In the genomic region with DNA sequence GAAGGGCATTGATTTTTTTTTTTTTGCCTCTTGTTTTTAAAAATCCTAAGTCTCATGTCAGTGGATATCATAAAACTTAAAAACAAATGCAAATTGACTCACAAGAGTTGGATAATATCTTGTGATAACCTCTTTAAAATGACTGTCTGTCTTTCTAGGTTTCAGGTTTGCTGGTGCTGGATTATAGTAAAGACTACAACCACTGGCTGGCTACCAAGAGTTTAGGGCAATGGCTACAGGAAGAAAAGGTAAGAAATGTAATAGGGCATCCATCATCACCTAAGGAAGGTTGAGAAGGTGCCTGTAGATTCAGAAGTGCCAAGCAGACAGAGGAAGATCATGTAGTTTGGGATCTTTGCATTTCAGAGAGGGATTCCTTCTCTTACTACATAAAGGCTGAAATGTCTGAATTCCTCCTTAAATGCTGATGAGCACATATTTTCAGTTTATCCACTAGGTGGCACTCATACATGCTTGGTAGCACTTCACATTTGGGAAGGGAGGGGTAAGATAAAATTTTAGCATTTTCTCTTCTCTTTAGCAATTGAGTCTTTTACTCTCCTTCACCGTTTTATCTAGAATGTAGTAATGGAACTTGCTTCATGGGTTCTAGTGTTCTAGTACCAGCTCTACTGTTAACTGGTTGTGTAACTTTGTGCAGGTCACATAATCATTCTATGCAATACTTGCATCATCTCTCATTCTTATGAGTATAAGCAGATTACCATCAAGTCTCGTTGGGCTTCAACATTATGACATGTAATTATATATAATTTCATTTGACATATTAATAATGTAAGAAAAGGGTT, we compare ENCODE assay signal across 1 cellular context.
TF ChIP-seq lines count a peak whose summit lies in the region.

No MANE protein-coding gene starts in this region.

TF ChIP-seq in HepG2, 621 proteins besides CTCF, POLR2A, EP300 and RAD21 (continued from another document and continues in another):
- TF ChIP-seq, protein P1, sequence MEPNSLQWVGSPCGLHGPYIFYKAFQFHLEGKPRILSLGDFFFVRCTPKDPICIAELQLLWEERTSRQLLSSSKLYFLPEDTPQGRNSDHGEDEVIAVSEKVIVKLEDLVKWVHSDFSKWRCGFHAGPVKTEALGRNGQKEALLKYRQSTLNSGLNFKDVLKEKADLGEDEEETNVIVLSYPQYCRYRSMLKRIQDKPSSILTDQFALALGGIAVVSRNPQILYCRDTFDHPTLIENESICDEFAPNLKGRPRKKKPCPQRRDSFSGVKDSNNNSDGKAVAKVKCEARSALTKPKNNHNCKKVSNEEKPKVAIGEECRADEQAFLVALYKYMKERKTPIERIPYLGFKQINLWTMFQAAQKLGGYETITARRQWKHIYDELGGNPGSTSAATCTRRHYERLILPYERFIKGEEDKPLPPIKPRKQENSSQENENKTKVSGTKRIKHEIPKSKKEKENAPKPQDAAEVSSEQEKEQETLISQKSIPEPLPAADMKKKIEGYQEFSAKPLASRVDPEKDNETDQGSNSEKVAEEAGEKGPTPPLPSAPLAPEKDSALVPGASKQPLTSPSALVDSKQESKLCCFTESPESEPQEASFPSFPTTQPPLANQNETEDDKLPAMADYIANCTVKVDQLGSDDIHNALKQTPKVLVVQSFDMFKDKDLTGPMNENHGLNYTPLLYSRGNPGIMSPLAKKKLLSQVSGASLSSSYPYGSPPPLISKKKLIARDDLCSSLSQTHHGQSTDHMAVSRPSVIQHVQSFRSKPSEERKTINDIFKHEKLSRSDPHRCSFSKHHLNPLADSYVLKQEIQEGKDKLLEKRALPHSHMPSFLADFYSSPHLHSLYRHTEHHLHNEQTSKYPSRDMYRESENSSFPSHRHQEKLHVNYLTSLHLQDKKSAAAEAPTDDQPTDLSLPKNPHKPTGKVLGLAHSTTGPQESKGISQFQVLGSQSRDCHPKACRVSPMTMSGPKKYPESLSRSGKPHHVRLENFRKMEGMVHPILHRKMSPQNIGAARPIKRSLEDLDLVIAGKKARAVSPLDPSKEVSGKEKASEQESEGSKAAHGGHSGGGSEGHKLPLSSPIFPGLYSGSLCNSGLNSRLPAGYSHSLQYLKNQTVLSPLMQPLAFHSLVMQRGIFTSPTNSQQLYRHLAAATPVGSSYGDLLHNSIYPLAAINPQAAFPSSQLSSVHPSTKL (CRISPR knock-in tag; IDR thresholded peaks at IDR 0.05) = peak; percentile 47; the same call in 1 of the 2 replicates
- TF ChIP-seq HDAC2 (CRISPR knock-in tag; IDR thresholded peaks at IDR 0.05) (no peak), SAP130 (CRISPR knock-in tag; IDR thresholded peaks at IDR 0.05; ENCODE audit: low read depth) (no peak), SP5 (CRISPR knock-in tag; IDR thresholded peaks at IDR 0.05; ENCODE audit: borderline replicate concordance, low read depth) (no peak), HHEX (CRISPR knock-in tag; IDR thresholded peaks at IDR 0.05) (no peak), IRX3 (CRISPR knock-in tag; IDR thresholded peaks at IDR 0.05; ENCODE audit: borderline replicate concordance, low read depth) (no peak), CENPX (CRISPR knock-in tag; IDR thresholded peaks at IDR 0.05) (no peak), ZNF510 (CRISPR knock-in tag; IDR thresholded peaks at IDR 0.05; ENCODE audit: low read depth) (no peak), NAIF1 (CRISPR knock-in tag; IDR thresholded peaks at IDR 0.05; ENCODE audit: borderline replicate concordance) (no peak), NFKBIZ (CRISPR knock-in tag; IDR thresholded peaks at IDR 0.05) (no peak), PTBP1 (IDR thresholded peaks at IDR 0.05; ENCODE audit: low read depth, low read length, poor library complexity, severe bottlenecking) (no peak), BORCS8-MEF2B (CRISPR knock-in tag; IDR thresholded peaks at IDR 0.05) (no peak)
- TF ChIP-seq, protein P2, sequence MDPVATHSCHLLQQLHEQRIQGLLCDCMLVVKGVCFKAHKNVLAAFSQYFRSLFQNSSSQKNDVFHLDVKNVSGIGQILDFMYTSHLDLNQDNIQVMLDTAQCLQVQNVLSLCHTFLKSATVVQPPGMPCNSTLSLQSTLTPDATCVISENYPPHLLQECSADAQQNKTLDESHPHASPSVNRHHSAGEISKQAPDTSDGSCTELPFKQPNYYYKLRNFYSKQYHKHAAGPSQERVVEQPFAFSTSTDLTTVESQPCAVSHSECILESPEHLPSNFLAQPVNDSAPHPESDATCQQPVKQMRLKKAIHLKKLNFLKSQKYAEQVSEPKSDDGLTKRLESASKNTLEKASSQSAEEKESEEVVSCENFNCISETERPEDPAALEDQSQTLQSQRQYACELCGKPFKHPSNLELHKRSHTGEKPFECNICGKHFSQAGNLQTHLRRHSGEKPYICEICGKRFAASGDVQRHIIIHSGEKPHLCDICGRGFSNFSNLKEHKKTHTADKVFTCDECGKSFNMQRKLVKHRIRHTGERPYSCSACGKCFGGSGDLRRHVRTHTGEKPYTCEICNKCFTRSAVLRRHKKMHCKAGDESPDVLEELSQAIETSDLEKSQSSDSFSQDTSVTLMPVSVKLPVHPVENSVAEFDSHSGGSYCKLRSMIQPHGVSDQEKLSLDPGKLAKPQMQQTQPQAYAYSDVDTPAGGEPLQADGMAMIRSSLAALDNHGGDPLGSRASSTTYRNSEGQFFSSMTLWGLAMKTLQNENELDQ (CRISPR knock-in tag; IDR thresholded peaks at IDR 0.05; ENCODE audit: borderline replicate concordance) = no peak
- TF ChIP-seq, protein P3, sequence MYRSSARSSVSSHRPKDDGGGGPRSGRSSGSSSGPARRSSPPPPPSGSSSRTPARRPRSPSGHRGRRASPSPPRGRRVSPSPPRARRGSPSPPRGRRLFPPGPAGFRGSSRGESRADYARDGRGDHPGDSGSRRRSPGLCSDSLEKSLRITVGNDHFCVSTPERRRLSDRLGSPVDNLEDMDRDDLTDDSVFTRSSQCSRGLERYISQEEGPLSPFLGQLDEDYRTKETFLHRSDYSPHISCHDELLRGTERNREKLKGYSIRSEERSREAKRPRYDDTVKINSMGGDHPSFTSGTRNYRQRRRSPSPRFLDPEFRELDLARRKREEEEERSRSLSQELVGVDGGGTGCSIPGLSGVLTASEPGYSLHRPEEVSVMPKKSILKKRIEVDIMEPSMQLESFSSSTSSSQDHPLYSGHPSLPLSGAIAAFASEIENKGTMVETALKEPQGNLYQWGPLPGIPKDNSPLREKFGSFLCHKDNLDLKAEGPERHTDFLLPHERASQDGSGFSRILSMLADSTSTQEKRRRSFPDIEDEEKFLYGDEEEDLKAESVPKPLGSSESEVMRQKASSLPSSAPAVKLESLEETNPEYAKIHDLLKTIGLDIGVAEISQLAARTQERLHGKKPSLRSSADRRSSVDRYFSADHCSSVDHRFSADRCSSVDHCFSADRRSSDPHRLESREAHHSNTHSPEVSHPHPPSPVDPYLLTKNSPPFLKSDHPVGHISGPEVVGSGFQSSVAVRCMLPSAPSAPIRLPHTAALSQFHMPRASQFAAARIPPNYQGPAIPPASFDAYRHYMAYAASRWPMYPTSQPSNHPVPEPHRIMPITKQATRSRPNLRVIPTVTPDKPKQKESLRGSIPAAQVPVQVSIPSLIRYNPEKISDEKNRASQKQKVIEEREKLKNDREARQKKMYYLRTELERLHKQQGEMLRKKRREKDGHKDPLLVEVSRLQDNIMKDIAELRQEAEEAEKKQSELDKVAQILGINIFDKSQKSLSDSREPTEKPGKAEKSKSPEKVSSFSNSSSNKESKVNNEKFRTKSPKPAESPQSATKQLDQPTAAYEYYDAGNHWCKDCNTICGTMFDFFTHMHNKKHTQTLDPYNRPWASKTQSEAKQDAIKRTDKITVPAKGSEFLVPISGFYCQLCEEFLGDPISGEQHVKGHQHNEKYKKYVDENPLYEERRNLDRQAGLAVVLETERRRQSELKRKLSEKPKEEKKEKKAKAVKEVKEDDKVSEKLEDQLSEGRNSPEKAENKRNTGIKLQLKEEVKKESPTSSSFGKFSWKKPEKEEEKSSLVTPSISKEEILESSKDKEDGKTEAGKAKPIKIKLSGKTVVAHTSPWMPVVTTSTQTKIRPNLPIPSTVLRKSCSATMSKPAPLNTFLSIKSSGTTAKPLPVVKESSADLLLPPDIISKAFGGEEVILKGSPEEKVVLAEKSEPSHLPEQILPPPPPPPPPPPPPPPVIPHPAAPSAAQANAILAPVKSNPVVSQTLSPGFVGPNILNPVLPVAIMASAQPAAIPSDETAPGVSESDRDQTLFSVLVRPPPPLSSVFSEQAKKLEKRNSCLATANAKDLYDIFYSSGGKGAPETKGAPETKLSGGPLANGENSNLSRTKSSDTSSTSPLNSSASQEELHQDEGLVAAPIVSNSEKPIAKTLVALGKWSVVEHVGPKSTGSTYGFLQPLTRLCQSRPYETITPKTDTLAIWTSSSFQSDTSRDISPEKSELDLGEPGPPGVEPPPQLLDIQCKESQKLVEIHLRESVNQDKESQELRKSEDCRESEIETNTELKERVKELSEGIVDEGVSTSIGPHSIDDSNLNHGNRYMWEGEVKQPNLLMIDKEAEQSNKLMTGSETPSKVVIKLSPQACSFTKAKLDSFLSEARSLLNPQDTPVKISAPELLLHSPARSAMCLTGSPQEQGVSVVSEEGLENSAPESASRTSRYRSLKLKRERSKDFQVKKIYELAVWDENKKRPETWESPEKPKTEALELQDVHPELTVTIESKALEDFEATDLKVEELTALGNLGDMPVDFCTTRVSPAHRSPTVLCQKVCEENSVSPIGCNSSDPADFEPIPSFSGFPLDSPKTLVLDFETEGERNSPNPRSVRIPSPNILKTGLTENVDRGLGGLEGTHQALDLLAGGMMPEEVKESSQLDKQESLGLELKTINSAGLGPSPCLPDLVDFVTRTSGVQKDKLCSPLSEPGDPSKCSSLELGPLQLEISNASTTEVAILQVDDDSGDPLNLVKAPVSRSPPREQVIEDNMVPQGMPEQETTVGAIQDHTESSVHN (CRISPR knock-in tag; IDR thresholded peaks at IDR 0.05) = no peak
- TF ChIP-seq, protein P4, sequence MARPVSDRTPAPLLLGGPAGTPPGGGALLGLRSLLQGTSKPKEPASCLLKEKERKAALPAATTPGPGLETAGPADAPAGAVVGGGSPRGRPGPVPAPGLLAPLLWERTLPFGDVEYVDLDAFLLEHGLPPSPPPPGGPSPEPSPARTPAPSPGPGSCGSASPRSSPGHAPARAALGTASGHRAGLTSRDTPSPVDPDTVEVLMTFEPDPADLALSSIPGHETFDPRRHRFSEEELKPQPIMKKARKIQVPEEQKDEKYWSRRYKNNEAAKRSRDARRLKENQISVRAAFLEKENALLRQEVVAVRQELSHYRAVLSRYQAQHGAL (CRISPR knock-in tag; IDR thresholded peaks at IDR 0.05; ENCODE audit: not compliant biosample characterization) = no peak
- TF ChIP-seq, protein P5, sequence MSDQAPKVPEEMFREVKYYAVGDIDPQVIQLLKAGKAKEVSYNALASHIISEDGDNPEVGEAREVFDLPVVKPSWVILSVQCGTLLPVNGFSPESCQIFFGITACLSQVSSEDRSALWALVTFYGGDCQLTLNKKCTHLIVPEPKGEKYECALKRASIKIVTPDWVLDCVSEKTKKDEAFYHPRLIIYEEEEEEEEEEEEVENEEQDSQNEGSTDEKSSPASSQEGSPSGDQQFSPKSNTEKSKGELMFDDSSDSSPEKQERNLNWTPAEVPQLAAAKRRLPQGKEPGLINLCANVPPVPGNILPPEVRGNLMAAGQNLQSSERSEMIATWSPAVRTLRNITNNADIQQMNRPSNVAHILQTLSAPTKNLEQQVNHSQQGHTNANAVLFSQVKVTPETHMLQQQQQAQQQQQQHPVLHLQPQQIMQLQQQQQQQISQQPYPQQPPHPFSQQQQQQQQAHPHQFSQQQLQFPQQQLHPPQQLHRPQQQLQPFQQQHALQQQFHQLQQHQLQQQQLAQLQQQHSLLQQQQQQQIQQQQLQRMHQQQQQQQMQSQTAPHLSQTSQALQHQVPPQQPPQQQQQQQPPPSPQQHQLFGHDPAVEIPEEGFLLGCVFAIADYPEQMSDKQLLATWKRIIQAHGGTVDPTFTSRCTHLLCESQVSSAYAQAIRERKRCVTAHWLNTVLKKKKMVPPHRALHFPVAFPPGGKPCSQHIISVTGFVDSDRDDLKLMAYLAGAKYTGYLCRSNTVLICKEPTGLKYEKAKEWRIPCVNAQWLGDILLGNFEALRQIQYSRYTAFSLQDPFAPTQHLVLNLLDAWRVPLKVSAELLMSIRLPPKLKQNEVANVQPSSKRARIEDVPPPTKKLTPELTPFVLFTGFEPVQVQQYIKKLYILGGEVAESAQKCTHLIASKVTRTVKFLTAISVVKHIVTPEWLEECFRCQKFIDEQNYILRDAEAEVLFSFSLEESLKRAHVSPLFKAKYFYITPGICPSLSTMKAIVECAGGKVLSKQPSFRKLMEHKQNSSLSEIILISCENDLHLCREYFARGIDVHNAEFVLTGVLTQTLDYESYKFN (CRISPR knock-in tag; conservative IDR thresholded peaks at IDR 0.05) = no peak
- TF ChIP-seq, protein P6, sequence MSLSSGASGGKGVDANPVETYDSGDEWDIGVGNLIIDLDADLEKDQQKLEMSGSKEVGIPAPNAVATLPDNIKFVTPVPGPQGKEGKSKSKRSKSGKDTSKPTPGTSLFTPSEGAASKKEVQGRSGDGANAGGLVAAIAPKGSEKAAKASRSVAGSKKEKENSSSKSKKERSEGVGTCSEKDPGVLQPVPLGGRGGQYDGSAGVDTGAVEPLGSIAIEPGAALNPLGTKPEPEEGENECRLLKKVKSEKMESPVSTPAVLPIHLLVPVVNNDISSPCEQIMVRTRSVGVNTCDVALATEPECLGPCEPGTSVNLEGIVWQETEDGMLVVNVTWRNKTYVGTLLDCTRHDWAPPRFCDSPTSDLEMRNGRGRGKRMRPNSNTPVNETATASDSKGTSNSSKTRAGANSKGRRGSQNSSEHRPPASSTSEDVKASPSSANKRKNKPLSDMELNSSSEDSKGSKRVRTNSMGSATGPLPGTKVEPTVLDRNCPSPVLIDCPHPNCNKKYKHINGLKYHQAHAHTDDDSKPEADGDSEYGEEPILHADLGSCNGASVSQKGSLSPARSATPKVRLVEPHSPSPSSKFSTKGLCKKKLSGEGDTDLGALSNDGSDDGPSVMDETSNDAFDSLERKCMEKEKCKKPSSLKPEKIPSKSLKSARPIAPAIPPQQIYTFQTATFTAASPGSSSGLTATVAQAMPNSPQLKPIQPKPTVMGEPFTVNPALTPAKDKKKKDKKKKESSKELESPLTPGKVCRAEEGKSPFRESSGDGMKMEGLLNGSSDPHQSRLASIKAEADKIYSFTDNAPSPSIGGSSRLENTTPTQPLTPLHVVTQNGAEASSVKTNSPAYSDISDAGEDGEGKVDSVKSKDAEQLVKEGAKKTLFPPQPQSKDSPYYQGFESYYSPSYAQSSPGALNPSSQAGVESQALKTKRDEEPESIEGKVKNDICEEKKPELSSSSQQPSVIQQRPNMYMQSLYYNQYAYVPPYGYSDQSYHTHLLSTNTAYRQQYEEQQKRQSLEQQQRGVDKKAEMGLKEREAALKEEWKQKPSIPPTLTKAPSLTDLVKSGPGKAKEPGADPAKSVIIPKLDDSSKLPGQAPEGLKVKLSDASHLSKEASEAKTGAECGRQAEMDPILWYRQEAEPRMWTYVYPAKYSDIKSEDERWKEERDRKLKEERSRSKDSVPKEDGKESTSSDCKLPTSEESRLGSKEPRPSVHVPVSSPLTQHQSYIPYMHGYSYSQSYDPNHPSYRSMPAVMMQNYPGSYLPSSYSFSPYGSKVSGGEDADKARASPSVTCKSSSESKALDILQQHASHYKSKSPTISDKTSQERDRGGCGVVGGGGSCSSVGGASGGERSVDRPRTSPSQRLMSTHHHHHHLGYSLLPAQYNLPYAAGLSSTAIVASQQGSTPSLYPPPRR (CRISPR knock-in tag; IDR thresholded peaks at IDR 0.05; ENCODE audit: borderline replicate concordance) = no peak
- TF ChIP-seq, protein P7, sequence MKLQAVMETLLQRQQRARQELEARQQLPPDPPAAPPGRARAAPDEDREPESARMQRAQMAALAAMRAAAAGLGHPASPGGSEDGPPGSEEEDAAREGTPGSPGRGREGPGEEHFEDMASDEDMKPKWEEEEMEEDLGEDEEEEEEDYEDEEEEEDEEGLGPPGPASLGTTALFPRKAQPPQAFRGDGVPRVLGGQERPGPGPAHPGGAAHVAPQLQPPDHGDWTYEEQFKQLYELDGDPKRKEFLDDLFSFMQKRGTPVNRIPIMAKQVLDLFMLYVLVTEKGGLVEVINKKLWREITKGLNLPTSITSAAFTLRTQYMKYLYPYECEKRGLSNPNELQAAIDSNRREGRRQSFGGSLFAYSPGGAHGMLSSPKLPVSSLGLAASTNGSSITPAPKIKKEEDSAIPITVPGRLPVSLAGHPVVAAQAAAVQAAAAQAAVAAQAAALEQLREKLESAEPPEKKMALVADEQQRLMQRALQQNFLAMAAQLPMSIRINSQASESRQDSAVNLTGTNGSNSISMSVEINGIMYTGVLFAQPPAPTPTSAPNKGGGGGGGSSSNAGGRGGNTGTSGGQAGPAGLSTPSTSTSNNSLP (IDR thresholded peaks at IDR 0.05; ENCODE audit: low read depth, low read length) = peak; percentile 69
